Comparison of ENCODE assay signal across 12 cellular contexts in the genomic region with DNA sequence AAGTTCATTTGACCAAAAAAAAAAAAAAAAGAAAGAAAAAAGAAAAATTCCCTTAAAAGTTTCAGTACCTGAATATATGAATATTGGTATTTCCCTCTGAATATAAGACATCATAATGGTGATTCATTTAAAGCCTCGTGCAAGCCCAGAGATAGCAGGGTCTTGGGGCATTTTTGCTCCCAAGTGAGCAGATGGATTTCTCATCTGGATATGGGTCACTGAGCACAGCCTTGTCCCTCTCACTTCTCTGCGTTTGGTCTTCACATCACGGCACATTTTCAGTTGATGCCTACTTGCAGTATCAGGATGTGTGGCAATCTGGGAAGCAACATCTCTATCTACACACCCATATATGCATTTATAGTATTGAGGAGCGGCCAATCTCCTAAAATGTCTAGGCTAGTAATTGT. TPM values are rescaled to one million over a fixed set of nuclear protein-coding genes. Genes with fewer than 3 reads are reported as not detected.
A peak's percentile ranks its signal among the peaks of the same experiment; 100 is the strongest.
DNase-seq lines count a peak whose midpoint lies in the region; ATAC-seq and TF ChIP-seq lines count a peak whose summit lies in the region.
"Had no signal": no experiment of that assay in that cellular context is flagged by ENCODE, and none has a peak within 500 bp of the region (broad histone marks: within the 10 kb centered on the region; RNA-seq: fewer than 3 reads in every experiment).

No MANE protein-coding gene starts in this region.

- H3K4me3 ChIP-seq in KMS-11 (IDR thresholded peaks at IDR 0.05; ENCODE audit: insufficient read depth, low read depth, low read length), result no peak overlapping the region
- H3K4me3 ChIP-seq in PC-9, result no peak overlapping the region

- H2AFZ ChIP-seq in KMS-11 (ENCODE audit: low read depth) (no peak overlapping the region), PC-9 (no peak overlapping the region)

- H3K9me2 ChIP-seq in PC-9 (ENCODE audit: insufficient read depth), result no peaks in the 10 kb centered on the region

- H3K4me1 Mint-ChIP-seq in natural killer cell treated with Interleukin-12 subunit alpha and Interleukin-12 subunit beta and Interleukin-15 and Interleukin-18, amount 100 ng/mL, for 72 hours (ENCODE audit: low read depth in 2 of 2), result peaks cover 72 to 89% of the 10 kb centered on the region in 2 donors

- DNase-seq in activated CD4-positive, CD25-positive, alpha-beta regulatory T cell (lab: John Stamatoyannopoulos, UW), result no peak
- no peak for DNase-seq in natural killer cell treated with Interleukin-12 subunit alpha and Interleukin-12 subunit beta and Interleukin-15 and Interleukin-18, amount 100 ng/mL, for 72 hours (ENCODE audit: low spot score)
- DNase-seq in NCI-H2227 (lab: John Stamatoyannopoulos, UW; ENCODE audit: unreplicated experiment) (no peak), NCI-H1417 (lab: John Stamatoyannopoulos, UW) (no peak), PC-9 (no peak)
- DNase-seq: 8988T, cerebellar nuclear complex, NCI-H1694 had no signal

- H3K36me3 ChIP-seq in KMS-11 (ENCODE audit: insufficient read depth) (no peaks in the 10 kb centered on the region), PC-9 (ENCODE audit: low read depth) (peaks cover 39% of the 10 kb centered on the region)

- H3K27ac Mint-ChIP-seq in natural killer cell treated with Interleukin-12 subunit alpha and Interleukin-12 subunit beta and Interleukin-15 and Interleukin-18, amount 100 ng/mL, for 72 hours, result peak overlapping the region; percentile 49 to 75

- BruUV-seq in PC-9 (replicated peaks; lab: Mats Ljungman, UMichigan), result no TSS peak

- peaks cover 15% of the 10 kb centered on the region for H3K36me3 Mint-ChIP-seq in natural killer cell treated with Interleukin-12 subunit alpha and Interleukin-12 subunit beta and Interleukin-15 and Interleukin-18, amount 100 ng/mL, for 72 hours

- H3K9me3 ChIP-seq in PC-9 (ENCODE audit: insufficient read depth, low read depth), result no peaks in the 10 kb centered on the region; the same call in 1 of the 2 replicates

- H3K27ac ChIP-seq in KMS-11 (peak overlapping the region; percentile 62; the same call in 1 of the 2 replicates), PC-9 (no peak overlapping the region)

- peaks cover 37% of the 10 kb centered on the region for H3F3A ChIP-seq in PC-9 (ENCODE audit: insufficient read depth, low read depth)

- peaks cover 31% of the 10 kb centered on the region for H3K79me2 ChIP-seq in KMS-11 (ENCODE audit: insufficient read depth, low read depth)
- peaks cover 99% of the 10 kb centered on the region for H3K79me2 ChIP-seq in PC-9 (ENCODE audit: low read depth)

- CTCF ChIA-PET in PC-9 (lab: Charles Lee), result no interaction called here

- ATAC-seq in activated CD4-positive, CD25-positive, alpha-beta regulatory T cell treated with anti-CD3 and anti-CD28 coated beads, Interleukin-2, amount 50 U/mL, for 24 hours, result peak; percentile 6 to 19
- ATAC-seq in GM21423 (IDR thresholded peaks at IDR 0.05; ENCODE audit: unreplicated experiment), result peak; percentile 30
- no peak for ATAC-seq in natural killer cell treated with Interleukin-12 subunit alpha and Interleukin-12 subunit beta and Interleukin-15 and Interleukin-18, amount 100 ng/mL, for 72 hours
- ATAC-seq: SK-N-SH treated with all-trans-retinoic acid at 6 μM for 48 hours had no signal

- no peaks in the 10 kb centered on the region for H3K27me3 Mint-ChIP-seq in natural killer cell treated with Interleukin-12 subunit alpha and Interleukin-12 subunit beta and Interleukin-15 and Interleukin-18, amount 100 ng/mL, for 72 hours

- H4K20me1 ChIP-seq in KMS-11 (ENCODE audit: insufficient read depth) (no peaks in the 10 kb centered on the region), PC-9 (ENCODE audit: insufficient read depth) (peaks cover 24% of the 10 kb centered on the region)

- no peak for TF ChIP-seq CTCF in KMS-11 (conservative IDR thresholded peaks at IDR 0.05; ENCODE audit: low read depth, low read length)
- no peak for TF ChIP-seq CTCF in PC-9 (conservative IDR thresholded peaks at IDR 0.05)

- POLR2A ChIA-PET in PC-9 (lab: Charles Lee; ENCODE audit: unreplicated experiment), result no interaction called here

- peak overlapping the region; percentile 57 for H3K4me3 Mint-ChIP-seq in natural killer cell treated with Interleukin-12 subunit alpha and Interleukin-12 subunit beta and Interleukin-15 and Interleukin-18, amount 100 ng/mL, for 72 hours

- no peak overlapping the region for H3K9ac ChIP-seq in KMS-11

- no peaks in the 10 kb centered on the region for H3K9me3 Mint-ChIP-seq in natural killer cell treated with Interleukin-12 subunit alpha and Interleukin-12 subunit beta and Interleukin-15 and Interleukin-18, amount 100 ng/mL, for 72 hours

- H3K27me3 ChIP-seq in KMS-11 (ENCODE audit: insufficient read depth, low read depth), result no peaks in the 10 kb centered on the region
- no peaks in the 10 kb centered on the region for H3K27me3 ChIP-seq in PC-9 (ENCODE audit: insufficient read depth, low read depth)

- intact Hi-C loops in PC-9 (cut with micrococcal nuclease; ENCODE audit: unreplicated experiment), result no loop called here

- peak overlapping the region; percentile 79; the same call in 1 of the 2 replicates for H3K4me2 ChIP-seq in KMS-11
- no peak overlapping the region for H3K4me2 ChIP-seq in PC-9

- H3K4me1 ChIP-seq in KMS-11 (ENCODE audit: low read depth, poor library complexity, severe bottlenecking), result peaks cover 83% of the 10 kb centered on the region
- peaks cover 48% of the 10 kb centered on the region for H3K4me1 ChIP-seq in PC-9 (replicated peaks; ENCODE audit: insufficient read depth)

RNA-seq across cellular contexts. Expression of a gene that starts 12.7 kb away (rescaled TPM):
- total RNA-seq in natural killer cell treated with Interleukin-12 subunit alpha and Interleukin-12 subunit beta and Interleukin-15 and Interleukin-18, amount 100 ng/mL, for 72 hours, result 10 to 100 TPM; 40.1 to 52.7 TPM
- 15.9 and 23.6 TPM in 2 replicates for total RNA-seq in PC-9 (2021)

Comparison
In these comparisons a context has a peak if more than half of its experiments do, and no peak if none do; other contexts are left out.
1. ATAC-seq: peak in activated CD4-positive, CD25-positive, alpha-beta regulatory T cell treated with anti-CD3 and anti-CD28 coated beads, Interleukin-2, amount 50 U/mL, for 24 hours (2 of 2) and GM21423 (single experiment); none in natural killer cell treated with Interleukin-12 subunit alpha and Interleukin-12 subunit beta and Interleukin-15 and Interleukin-18, amount 100 ng/mL, for 72 hours (0 of 2).